ENCODE assay signal across 8 cellular contexts in genomic region chr11:66326261-66327111, GRCh38. TPM values are rescaled to one million over a fixed set of nuclear protein-coding genes. Genes with fewer than 3 reads are reported as not detected.
DNase-seq lines count a peak whose midpoint lies in the region; ATAC-seq and TF ChIP-seq lines count a peak whose summit lies in the region.

No MANE protein-coding gene starts in this region.

- H3K27me3 Mint-ChIP-seq in progenitor cell of endocrine pancreas = peaks cover 20% of the 10 kb centered on the region

- intact Hi-C loops in A673 (cut with micrococcal nuclease; ENCODE audit: unreplicated experiment) = loop anchor here (5.0 kb wide), 1 partner anchor 104 kb away; no protein-coding TSS in a partner anchor

- no peak overlapping the region for H3K4me3 Mint-ChIP-seq in progenitor cell of endocrine pancreas (ENCODE audit: low read depth)

- peaks cover 1% of the 10 kb centered on the region for H3K4me1 Mint-ChIP-seq in progenitor cell of endocrine pancreas (ENCODE audit: low read depth)

- H3K27ac ChIP-seq in A673 (ENCODE audit: low read depth, low read length, poor library complexity, severe bottlenecking) = peak overlapping the region; percentile 59
- H3K27ac ChIP-seq in caudate nucleus (ENCODE audit: low read depth, low read length) = peak overlapping the region; percentile 42
- H3K27ac ChIP-seq in muscle layer of colon (ENCODE audit: low read depth, low read length) = peak overlapping the region; percentile 19

- H3K36me3 Mint-ChIP-seq in progenitor cell of endocrine pancreas (ENCODE audit: insufficient read depth) = no peaks in the 10 kb centered on the region

- H3K27ac Mint-ChIP-seq in progenitor cell of endocrine pancreas = no peak overlapping the region

- no peaks in the 10 kb centered on the region for H3K36me3 ChIP-seq in A673 (ENCODE audit: insufficient read depth, low read length, poor library complexity, severe bottlenecking)
- H3K36me3 ChIP-seq in muscle layer of colon (ENCODE audit: insufficient read depth, low read length) = no peaks in the 10 kb centered on the region

- ATAC-seq in GM21367 (IDR thresholded peaks at IDR 0.05; ENCODE audit: unreplicated experiment) (no peak), HG03432 (IDR thresholded peaks at IDR 0.05; ENCODE audit: unreplicated experiment) (no peak)

- H3K9me3 ChIP-seq in A673 (ENCODE audit: low read depth, low read length, poor library complexity, severe bottlenecking) = no peaks in the 10 kb centered on the region
- H3K9me3 ChIP-seq in muscle layer of colon (ENCODE audit: low read length) = no peaks in the 10 kb centered on the region

- BruUV-seq in A673 (replicated peaks; lab: Mats Ljungman, UMichigan) = no TSS peak

- H3K27me3 ChIP-seq in A673 (replicated peaks; ENCODE audit: insufficient read depth, low read depth, low read length, poor library complexity) (no peaks in the 10 kb centered on the region), muscle layer of colon (ENCODE audit: control insufficient read depth in 1 of 2, insufficient read depth in 2 of 2, low read length in 2 of 2) (no peaks in the 10 kb centered on the region)

- POLR2A ChIA-PET in A673 (lab: Charles Lee; ENCODE audit: low non-redundant PET) = interaction anchor here (1.0 kb wide), 1 partner anchor 14 kb away, joined by 3 read pairs; no protein-coding TSS in a partner anchor

- no peak overlapping the region for H3K9ac ChIP-seq in muscle layer of colon (ENCODE audit: low read length)

- H3K4me1 ChIP-seq in A673 (ENCODE audit: insufficient read depth, low read length, poor library complexity, severe bottlenecking) (peaks cover 24% of the 10 kb centered on the region), muscle layer of colon (ENCODE audit: insufficient read depth, low read length) (peaks cover 29% of the 10 kb centered on the region)

- CTCF ChIA-PET in A673 (lab: Charles Lee) = interaction anchor here (0.5 to 1.6 kb wide), 3 partner anchors 14 to 56 kb away, joined by 3 to 12 read pairs (median 5); no protein-coding TSS in a partner anchor

- H3K4me3 ChIP-seq in A673 (ENCODE audit: low read depth, low read length, poor library complexity, severe bottlenecking) (no peak overlapping the region), muscle layer of colon (ENCODE audit: low read depth in 1 of 2, low read length in 2 of 2) (no peak overlapping the region)

- DNase-seq in A673 (ENCODE audit: low spot score) (no peak), NCI-H226 (peak; percentile 68), caudate nucleus (lab: John Stamatoyannopoulos, UW) (peak in 1 of 61 donors; percentile 15), progenitor cell of endocrine pancreas (ENCODE audit: low spot score, unreplicated experiment) (no peak)
- no peak for DNase-seq in stimulated activated CD8-positive, alpha-beta memory T cell treated with anti-CD3 and anti-CD28 coated beads, Interleukin-4, amount 100 ng/mL, for 48 hours

- no peak for TF ChIP-seq CTCF in A673 (conservative IDR thresholded peaks at IDR 0.05; ENCODE audit: low read depth, low read length)
- TF ChIP-seq CTCF in progenitor cell of endocrine pancreas (IDR thresholded peaks at IDR 0.05; ENCODE audit: unreplicated experiment) = no peak

- H3K9me3 Mint-ChIP-seq in progenitor cell of endocrine pancreas (ENCODE audit: low read depth) = no peaks in the 10 kb centered on the region

RNA-seq across cellular contexts. Expression of gene CD248, which starts 9.6 kb away (rescaled TPM):
- total RNA-seq in A673 (2021) (97.8 and 111 TPM in 2 replicates), progenitor cell of endocrine pancreas (0.22 and 0.67 TPM in 2 replicates)

RNA-seq across cellular contexts. Expression of gene RIN1, which starts 9.7 kb away (rescaled TPM):
- 4.9 and 6.4 TPM in 2 replicates for total RNA-seq in A673 (2021)
- total RNA-seq in progenitor cell of endocrine pancreas = 1.5 and 2.3 TPM in 2 replicates

RNA-seq across cellular contexts. Expression of gene BRMS1, which starts 18.4 kb away (rescaled TPM):
- total RNA-seq in A673 (2021) (76.8 and 93.5 TPM in 2 replicates), progenitor cell of endocrine pancreas (38.1 and 38.3 TPM in 2 replicates)

RNA-seq across cellular contexts. Expression of gene B4GAT1, which starts 20.9 kb away (rescaled TPM):
- total RNA-seq in A673 (2021) (47.1 and 53.6 TPM in 2 replicates), progenitor cell of endocrine pancreas (25.9 and 28.7 TPM in 2 replicates)

RNA-seq across cellular contexts. Expression of gene TMEM151A, which starts 34.8 kb away (rescaled TPM):
- total RNA-seq in A673 (2021) (1.5 and 1.7 TPM in 2 replicates), progenitor cell of endocrine pancreas (0.33 and 0.57 TPM in 2 replicates)

Comparison
In these comparisons a context has a peak if more than half of its experiments do, and no peak if none do; other contexts are left out.
1. RNA of gene CD248, which starts 9.6 kb away (total RNA-seq): 97.8 to 111 TPM in A673; 0.22 to 0.67 TPM in progenitor cell of endocrine pancreas; every median in the first group is over 10 times any median in the second.
2. Peak in every context shown above with its lines, with median percentiles within 50 percentile points of each other: H3K27ac ChIP-seq.